19 cellular contexts compared by ENCODE assay signal in the genomic region with DNA sequence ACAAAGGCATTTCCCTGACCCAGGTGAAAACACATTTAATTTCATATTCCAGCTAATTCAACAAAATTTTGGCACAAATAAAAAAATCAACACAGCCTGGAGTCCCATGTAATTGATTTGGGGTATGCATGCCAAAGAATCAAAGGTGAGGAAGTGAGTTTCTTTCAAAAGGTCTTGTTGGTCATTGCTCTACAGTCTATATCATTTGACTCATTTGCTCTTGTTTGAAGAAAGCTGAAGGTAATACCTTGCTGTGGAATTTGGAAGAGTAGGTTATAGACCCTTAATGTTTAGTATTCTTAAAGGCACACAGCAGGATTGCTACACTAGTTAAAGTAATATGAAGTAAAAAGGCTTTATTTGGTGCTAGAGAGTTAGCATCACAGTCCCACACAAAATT. TPM values are rescaled to one million over a fixed set of nuclear protein-coding genes. Genes with fewer than 3 reads are reported as not detected.
DNase-seq lines count a peak whose midpoint lies in the region; ATAC-seq and TF ChIP-seq lines count a peak whose summit lies in the region.
"Had no signal": no experiment of that assay in that cellular context is flagged by ENCODE, and none has a peak within 500 bp of the region (broad histone marks: within the 10 kb centered on the region; RNA-seq: fewer than 3 reads in every experiment).

No MANE protein-coding gene starts in this region.

- H3K4me1 ChIP-seq in H9 (ENCODE audit: insufficient read depth, low read length): peaks cover 5% of the 10 kb centered on the region
- H3K4me1 ChIP-seq: BLaER1 had no signal

- H3K4me3 Mint-ChIP-seq in H9 (no peak overlapping the region), type B pancreatic cell (no peak overlapping the region)
- H3K4me3 Mint-ChIP-seq: CD4-positive, CD25-positive, alpha-beta regulatory T cell had no signal

- no peak overlapping the region for H3K27ac ChIP-seq in H9 (ENCODE audit: insufficient read length, low read depth, low read length)
- H3K27ac ChIP-seq: BLaER1, HL-60 had no signal

- no peaks in the 10 kb centered on the region for H3K9me3 Mint-ChIP-seq in H9
- H3K9me3 Mint-ChIP-seq in type B pancreatic cell: no peaks in the 10 kb centered on the region

- H3K79me2 ChIP-seq in H9 (ENCODE audit: insufficient read depth, low read length): no peaks in the 10 kb centered on the region

- no peak overlapping the region for H3K4ac ChIP-seq in H9 (ENCODE audit: low read depth, low read length)

- H3K23ac ChIP-seq in H9 (ENCODE audit: insufficient read length, low read depth, low read length): no peak overlapping the region

- H3K27me3 Mint-ChIP-seq in H9 (ENCODE audit: low read depth) (no peaks in the 10 kb centered on the region), type B pancreatic cell (no peaks in the 10 kb centered on the region)
- H3K27me3 Mint-ChIP-seq: CD4-positive, CD25-positive, alpha-beta regulatory T cell had no signal

- no peaks in the 10 kb centered on the region for H3K23me2 ChIP-seq in H9 (ENCODE audit: insufficient read length, low read depth, low read length, poor library complexity, severe bottlenecking)

- H2BK5ac ChIP-seq in H9 (ENCODE audit: insufficient read length, low read length): no peak overlapping the region

- H2BK15ac ChIP-seq in H9 (ENCODE audit: low read depth, low read length): no peak overlapping the region

- no peaks in the 10 kb centered on the region for H4K20me1 ChIP-seq in H9 (ENCODE audit: control insufficient read depth, insufficient read depth, insufficient read length)
- H4K20me1 ChIP-seq: BLaER1 had no signal

- no peaks in the 10 kb centered on the region for H3K79me1 ChIP-seq in H9 (ENCODE audit: insufficient read depth, low read depth, low read length, poor library complexity, severe bottlenecking)

- no peak overlapping the region for H2BK20ac ChIP-seq in H9 (ENCODE audit: low read depth, low read length, poor library complexity, severe bottlenecking)

- H3K56ac ChIP-seq in H9 (ENCODE audit: insufficient read length, low read depth, low read length): no peak overlapping the region

- DNase-seq in H9 (no peak), NCI-H69 (lab: John Stamatoyannopoulos, UW) (peak; percentile 4), epithelial cell of esophagus (ENCODE audit: low read depth) (peak; percentile 33), type B pancreatic cell (ENCODE audit: extremely low spot score, unreplicated experiment) (no peak), putamen (ENCODE audit: low spot score) (no peak)
- no peak for DNase-seq in activated CD4-positive, alpha-beta T cell treated with anti-CD3 and anti-CD28 coated beads for 4 hours
- DNase-seq: AML-193; Calu3; CD4-positive, CD25-positive, alpha-beta regulatory T cell; DMS 273 treated with DMSO at 0.1 percent for 48 hours; GOT3 had no signal

- H3K9me3 ChIP-seq in H9 (ENCODE audit: control insufficient read depth, low read depth, low read length): no peaks in the 10 kb centered on the region
- H3K9me3 ChIP-seq: BLaER1, HAP-1 had no signal

- H3K4me1 Mint-ChIP-seq in H9 (peaks cover 50 to 54% of the 10 kb centered on the region in 2 experiments), type B pancreatic cell (ENCODE audit: unreplicated experiment) (peaks cover 9% of the 10 kb centered on the region)
- H3K4me1 Mint-ChIP-seq: CD4-positive, CD25-positive, alpha-beta regulatory T cell had no signal

- H3T11ph ChIP-seq in H9 (ENCODE audit: low read length): no peak overlapping the region

- no peak overlapping the region for H3K4me3 ChIP-seq in epithelial cell of esophagus (ENCODE audit: low read length)
- H3K4me3 ChIP-seq: BLaER1, GM12878, HAP-1, K562 had no signal

- no peak overlapping the region for H2AFZ ChIP-seq in H9 (ENCODE audit: low read length)

- H2BK12ac ChIP-seq in H9 (ENCODE audit: insufficient read length, low read depth, low read length): no peak overlapping the region

- H4K8ac ChIP-seq in H9 (replicated peaks; ENCODE audit: insufficient read length, low read depth, low read length): no peak overlapping the region

- no peak overlapping the region for H3K18ac ChIP-seq in H9 (ENCODE audit: insufficient read length, low read depth, low read length)

- H4K5ac ChIP-seq in H9 (ENCODE audit: insufficient read length, low read depth, low read length): no peak overlapping the region

- H3K27ac Mint-ChIP-seq in H9: peak overlapping the region; percentile 9 to 63 (median 58); a peak in 2 of 7 replicates
- peak overlapping the region; percentile 37 for H3K27ac Mint-ChIP-seq in type B pancreatic cell
- H3K27ac Mint-ChIP-seq: CD4-positive, CD25-positive, alpha-beta regulatory T cell had no signal

- H3K27me3 ChIP-seq in H9 (ENCODE audit: insufficient read depth, low read length): no peaks in the 10 kb centered on the region

- no peaks in the 10 kb centered on the region; a peak in 1 of 7 replicates for H3K36me3 Mint-ChIP-seq in H9 (ENCODE audit: insufficient read depth in 1 of 3, low read depth in 3 of 3)
- peaks cover 4% of the 10 kb centered on the region for H3K36me3 Mint-ChIP-seq in type B pancreatic cell
- H3K36me3 Mint-ChIP-seq: CD4-positive, CD25-positive, alpha-beta regulatory T cell had no signal

- H2AK5ac ChIP-seq in H9 (ENCODE audit: insufficient read length, low read length): no peak overlapping the region

- H3K4me2 ChIP-seq in H9 (ENCODE audit: insufficient read depth, insufficient read length, low read length): no peak overlapping the region
- H3K4me2 ChIP-seq: BLaER1 had no signal

- no peak overlapping the region for H4K91ac ChIP-seq in H9 (ENCODE audit: insufficient read length, low read depth, low read length)

- no peak overlapping the region for H3K9ac ChIP-seq in H9 (ENCODE audit: extremely low read depth, insufficient read length, low read length)
- H3K9ac ChIP-seq: BLaER1 had no signal

- no peak overlapping the region for H3K14ac ChIP-seq in H9 (ENCODE audit: insufficient read depth, low read length)

- no peak overlapping the region for H2BK120ac ChIP-seq in H9 (ENCODE audit: low read depth, low read length, poor library complexity, severe bottlenecking)

- no peak for ATAC-seq in HG02840 (IDR thresholded peaks at IDR 0.05; ENCODE audit: low FRiP score, unreplicated experiment)
- ATAC-seq: GM12878, K562 had no signal

- no peak for TF ChIP-seq CTCF in H9 (conservative IDR thresholded peaks at IDR 0.05)
- TF ChIP-seq CTCF in epithelial cell of esophagus (IDR thresholded peaks at IDR 0.05; ENCODE audit: insufficient read depth, low read depth, low read length, missing control alignments): no peak
- no peak for TF ChIP-seq CTCF in type B pancreatic cell (conservative IDR thresholded peaks at IDR 0.05)

RNA-seq across cellular contexts. Expression of a gene that starts 25.4 kb away (rescaled TPM):
- total RNA-seq in H9 (2021): 16.7 and 17.5 TPM in 2 replicates
- 20.8 and 51.7 TPM in 2 replicates for total RNA-seq in type B pancreatic cell (ENCODE audit: low replicate concordance)
- total RNA-seq: A673; CD4-positive, CD25-positive, alpha-beta regulatory T cell; G401 had no signal

RNA-seq across cellular contexts. Expression of a gene that starts 26.9 kb away (rescaled TPM):
- total RNA-seq in H9 (2021) (49.1 and 51.3 TPM in 2 replicates), type B pancreatic cell (ENCODE audit: low replicate concordance) (85.1 and 167 TPM in 2 replicates)
- total RNA-seq: CD4-positive, CD25-positive, alpha-beta regulatory T cell had no signal

Comparison
In these comparisons a context has a peak if more than half of its experiments do, and no peak if none do; other contexts are left out.
1. DNase-seq: peak in NCI-H69 (single experiment) and epithelial cell of esophagus (single experiment); none in H9 (single experiment), type B pancreatic cell (single experiment), putamen (single experiment) and activated CD4-positive, alpha-beta T cell treated with anti-CD3 and anti-CD28 coated beads for 4 hours (0 of 2).